In genomic region chr19:52690395-52691214, GRCh38 we compare ENCODE assay signal across 8 cellular contexts.
DNase-seq lines count a peak whose midpoint lies in the region; ATAC-seq and TF ChIP-seq lines count a peak whose summit lies in the region.

No MANE protein-coding gene starts in this region.

- no peak; the same call in 1 of the 2 replicates for TF ChIP-seq CTCF in C4-2B (conservative IDR thresholded peaks at IDR 0.05)

- DNase-seq in HS-5 (ENCODE audit: low read depth) (peak; percentile 88), NOMO-1 treated with dmso at 0.1 percent for 144 hours (lab: John Stamatoyannopoulos, UW; ENCODE audit: unreplicated experiment) (peak; percentile 74), activated T-cell treated with anti-CD3 and anti-CD28 coated beads for 24 hours (ENCODE audit: low read depth) (peak; percentile 86), epidermal melanocyte (ENCODE audit: insufficient read length, low spot score) (peak; percentile 79), midbrain (lab: John Stamatoyannopoulos, UW) (peak; percentile 91)
- DNase-seq in stimulated activated CD8-positive, alpha-beta memory T cell treated with anti-CD3 and anti-CD28 coated beads, Interleukin-15, amount 100 ng/mL, for 4 hours (ENCODE audit: low read depth in 2 of 2): peak; percentile 82

- ATAC-seq in GM19438 (IDR thresholded peaks at IDR 0.05; ENCODE audit: low read depth, unreplicated experiment): peak; percentile 82

- H3K27ac ChIP-seq in C4-2B: peak overlapping the region; percentile 75

Comparison
In these comparisons a context has a peak if more than half of its experiments do, and no peak if none do; other contexts are left out.
1. Peak in every context shown above with its lines: DNase-seq, ATAC-seq and H3K27ac ChIP-seq.